ENCODE assay signal across 13 cellular contexts in the genomic region with DNA sequence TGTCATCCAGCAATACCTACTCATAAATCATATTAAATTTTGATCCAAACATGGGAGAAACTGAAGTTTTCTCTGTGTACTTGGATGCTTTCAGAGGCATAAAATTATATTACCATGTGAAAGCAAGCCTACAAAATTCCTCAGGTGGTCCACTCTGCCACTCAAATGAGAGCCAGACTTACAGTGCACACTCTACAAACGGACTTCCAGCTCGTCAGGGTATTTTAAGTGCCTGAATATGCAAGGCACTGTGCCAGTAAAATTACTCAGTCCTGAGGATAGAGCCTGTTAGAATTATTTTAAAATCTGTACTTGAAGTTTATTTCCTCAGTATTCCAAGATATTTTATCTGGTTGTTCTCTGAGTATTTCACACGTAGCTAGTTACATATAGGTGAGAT. TPM values are rescaled to one million over a fixed set of nuclear protein-coding genes. Genes with fewer than 3 reads are reported as not detected.
DNase-seq lines count a peak whose midpoint lies in the region; ATAC-seq and TF ChIP-seq lines count a peak whose summit lies in the region.
"Had no signal": no experiment of that assay in that cellular context is flagged by ENCODE, and none has a peak within 500 bp of the region (broad histone marks: within the 10 kb centered on the region; RNA-seq: fewer than 3 reads in every experiment).

No MANE protein-coding gene starts in this region.

- H3K9me3 ChIP-seq in cardiac muscle cell (ENCODE audit: low read depth) (no peaks in the 10 kb centered on the region), upper lobe of right lung (no peaks in the 10 kb centered on the region)
- H3K9me3 ChIP-seq: sigmoid colon had no signal

- H3K4me3 Mint-ChIP-seq in activated naive CD8-positive, alpha-beta T cell = no peak overlapping the region
- H3K4me3 Mint-ChIP-seq in activated naive CD8-positive, alpha-beta T cell treated with anti-CD3 and anti-CD28 coated beads, Interleukin-2, amount 50 U/mL, for 24 hours = no peak overlapping the region
- H3K4me3 Mint-ChIP-seq: activated naive CD8-positive, alpha-beta T cell treated with anti-CD3 and anti-CD28 coated beads, Interleukin-2, amount 10 ng/mL, durations not matched to agents 7 days and 5 days; naive B cell had no signal

- no peak overlapping the region for H3K4me3 ChIP-seq in cardiac muscle cell
- H3K4me3 ChIP-seq in upper lobe of right lung = no peak overlapping the region
- H3K4me3 ChIP-seq in H7 (ENCODE audit: insufficient read depth, low read depth, low read length) = no peak overlapping the region
- H3K4me3 ChIP-seq: sigmoid colon had no signal

- H3K36me3 ChIP-seq in cardiac muscle cell = peaks cover 4% of the 10 kb centered on the region
- peaks cover 8% of the 10 kb centered on the region for H3K36me3 ChIP-seq in upper lobe of right lung
- H3K36me3 ChIP-seq in H7 (replicated peaks; ENCODE audit: control insufficient read depth, insufficient read depth, low read length) = peaks cover 2% of the 10 kb centered on the region

- H3K4me1 Mint-ChIP-seq in activated naive CD8-positive, alpha-beta T cell (ENCODE audit: low read depth) = peaks cover 57% of the 10 kb centered on the region
- peaks cover 34% of the 10 kb centered on the region for H3K4me1 Mint-ChIP-seq in activated naive CD8-positive, alpha-beta T cell treated with anti-CD3 and anti-CD28 coated beads, Interleukin-2, amount 50 U/mL, for 24 hours

- no peaks in the 10 kb centered on the region for H3K9me3 Mint-ChIP-seq in activated naive CD8-positive, alpha-beta T cell (ENCODE audit: low read depth)
- H3K9me3 Mint-ChIP-seq in activated naive CD8-positive, alpha-beta T cell treated with anti-CD3 and anti-CD28 coated beads, Interleukin-2, amount 50 U/mL, for 24 hours = no peaks in the 10 kb centered on the region
- H3K9me3 Mint-ChIP-seq: activated naive CD8-positive, alpha-beta T cell treated with anti-CD3 and anti-CD28 coated beads, Interleukin-2, amount 10 ng/mL, durations not matched to agents 7 days and 5 days; naive B cell had no signal

- intact Hi-C loops in upper lobe of right lung (cut with DNase I) = no loop called here

- no peak for TF ChIP-seq CTCF in cardiac muscle cell (IDR thresholded peaks at IDR 0.05; ENCODE audit: low read depth, low read length)
- no peak for TF ChIP-seq CTCF in upper lobe of right lung (IDR thresholded peaks at IDR 0.05)

- peak overlapping the region; percentile 66 for H3K27ac Mint-ChIP-seq in activated naive CD8-positive, alpha-beta T cell
- no peak overlapping the region for H3K27ac Mint-ChIP-seq in activated naive CD8-positive, alpha-beta T cell treated with anti-CD3 and anti-CD28 coated beads, Interleukin-2, amount 50 U/mL, for 24 hours
- H3K27ac Mint-ChIP-seq: activated naive CD8-positive, alpha-beta T cell treated with anti-CD3 and anti-CD28 coated beads, Interleukin-2, amount 10 ng/mL, durations not matched to agents 7 days and 5 days had no signal

- DNase-seq in activated naive CD8-positive, alpha-beta T cell treated with anti-CD3 and anti-CD28 coated beads, Interleukin-2, amount 50 U/mL, for 24 hours = no peak
- DNase-seq in amniotic epithelial cell (ENCODE audit: low read depth) (peak; percentile 38), cardiac muscle cell (ENCODE audit: low read depth in 1 of 2, low spot score in 1 of 2) (peak; percentile 55 to 57), upper lobe of right lung (no peak), H7 (no peak)
- no peak for DNase-seq in stimulated activated CD4-positive, alpha-beta T cell treated with anti-CD3 and anti-CD28 coated beads, Interleukin-2, amount 100 ng/mL, for 48 hours
- DNase-seq: activated naive CD8-positive, alpha-beta T cell treated with anti-CD3 and anti-CD28 coated beads, Interleukin-2, amount 10 ng/mL, durations not matched to agents 7 days and 5 days; DND-41; naive B cell; NCI-H2171; sigmoid colon had no signal

- H3K27me3 ChIP-seq in cardiac muscle cell (no peaks in the 10 kb centered on the region), upper lobe of right lung (no peaks in the 10 kb centered on the region), H7 (ENCODE audit: control insufficient read depth, insufficient read depth, low read length) (no peaks in the 10 kb centered on the region)
- H3K27me3 ChIP-seq: sigmoid colon had no signal

- H3K27ac ChIP-seq in cardiac muscle cell (no peak overlapping the region), upper lobe of right lung (no peak overlapping the region)

- no peak for ATAC-seq in activated naive CD8-positive, alpha-beta T cell treated with anti-CD3 and anti-CD28 coated beads, Interleukin-2, amount 50 U/mL, for 24 hours
- ATAC-seq in upper lobe of right lung (peak; percentile 32), HG03571 (IDR thresholded peaks at IDR 0.05; ENCODE audit: unreplicated experiment) (no peak)

- peaks cover 60% of the 10 kb centered on the region for H3K4me1 ChIP-seq in cardiac muscle cell (ENCODE audit: low read depth)
- peaks cover 43% of the 10 kb centered on the region for H3K4me1 ChIP-seq in upper lobe of right lung

- H3K27me3 Mint-ChIP-seq in activated naive CD8-positive, alpha-beta T cell = no peaks in the 10 kb centered on the region
- H3K27me3 Mint-ChIP-seq in activated naive CD8-positive, alpha-beta T cell treated with anti-CD3 and anti-CD28 coated beads, Interleukin-2, amount 50 U/mL, for 24 hours = no peaks in the 10 kb centered on the region
- H3K27me3 Mint-ChIP-seq: activated naive CD8-positive, alpha-beta T cell treated with anti-CD3 and anti-CD28 coated beads, Interleukin-2, amount 10 ng/mL, durations not matched to agents 7 days and 5 days; naive B cell had no signal

- H3K36me3 Mint-ChIP-seq in activated naive CD8-positive, alpha-beta T cell = no peaks in the 10 kb centered on the region
- H3K36me3 Mint-ChIP-seq in activated naive CD8-positive, alpha-beta T cell treated with anti-CD3 and anti-CD28 coated beads, Interleukin-2, amount 50 U/mL, for 24 hours (ENCODE audit: low read depth) = no peaks in the 10 kb centered on the region
- H3K36me3 Mint-ChIP-seq: activated naive CD8-positive, alpha-beta T cell treated with anti-CD3 and anti-CD28 coated beads, Interleukin-2, amount 10 ng/mL, durations not matched to agents 7 days and 5 days; naive B cell had no signal

RNA-seq across cellular contexts. Expression of a gene that starts 54.5 kb away (rescaled TPM):
- 10.6 and 15.0 TPM in 2 replicates for total RNA-seq in cardiac muscle cell
- polyA plus RNA-seq in cardiac muscle cell = 6.2 and 8.7 TPM in 2 replicates
- 13.3 TPM for total RNA-seq in upper lobe of right lung
- 9.7 and 14.6 TPM in 2 replicates for total RNA-seq in H7 (2014; rRNA removed; shearing (Covaris generic))

RNA-seq across cellular contexts. Expression of a gene that starts 58.7 kb away (rescaled TPM):
- total RNA-seq in cardiac muscle cell (18.2 and 28.8 TPM in 2 replicates), upper lobe of right lung (88.1 TPM)
- polyA plus RNA-seq in cardiac muscle cell = 9.3 and 13.6 TPM in 2 replicates
- 2.2 and 2.5 TPM in 2 replicates for total RNA-seq in H7 (2014; rRNA removed; shearing (Covaris generic))

Comparison
In these comparisons a context has a peak if more than half of its experiments do, and no peak if none do; other contexts are left out.
1. DNase-seq: peak in amniotic epithelial cell (single experiment) and cardiac muscle cell (2 of 2); none in activated naive CD8-positive, alpha-beta T cell treated with anti-CD3 and anti-CD28 coated beads, Interleukin-2, amount 50 U/mL, for 24 hours (single experiment), upper lobe of right lung (single experiment), stimulated activated CD4-positive, alpha-beta T cell treated with anti-CD3 and anti-CD28 coated beads, Interleukin-2, amount 100 ng/mL, for 48 hours (0 of 2) and H7 (single experiment).